ENCODE assay signal across 8 cellular contexts in genomic region chr12:125183187-125184067, GRCh38. TPM values are rescaled to one million over a fixed set of nuclear protein-coding genes. Genes with fewer than 3 reads are reported as not detected.
DNase-seq lines count a peak whose midpoint lies in the region; ATAC-seq lines count a peak whose summit lies in the region.

No MANE protein-coding gene starts in this region.

- no peak overlapping the region for H4K8ac ChIP-seq in mesendoderm (ENCODE audit: low read depth, low read length)

- peak overlapping the region; percentile 42 for H3K56ac ChIP-seq in mesendoderm (ENCODE audit: low read length)

- H3K9ac ChIP-seq in mesendoderm (ENCODE audit: low read length), result no peak overlapping the region

- H3K36me3 ChIP-seq in mesendoderm (ENCODE audit: control insufficient read depth, insufficient read depth, low read length), result no peaks in the 10 kb centered on the region

- no peaks in the 10 kb centered on the region for H3K79me2 ChIP-seq in mesendoderm (ENCODE audit: control insufficient read depth, insufficient read depth, low read length)

- no peak overlapping the region for H2BK15ac ChIP-seq in mesendoderm (replicated peaks; ENCODE audit: low read depth)

- no peak overlapping the region for H2AK5ac ChIP-seq in mesendoderm (ENCODE audit: low read length)

- peak; percentile 64 for ATAC-seq in GM18861 (IDR thresholded peaks at IDR 0.05; ENCODE audit: unreplicated experiment)
- peak; percentile 66 for ATAC-seq in HG03159 (IDR thresholded peaks at IDR 0.05; ENCODE audit: unreplicated experiment)

- H3K4ac ChIP-seq in mesendoderm (ENCODE audit: low read depth, low read length), result no peak overlapping the region

- H2BK5ac ChIP-seq in mesendoderm (ENCODE audit: low read length), result no peak overlapping the region

- H3K4me1 ChIP-seq in mesendoderm (ENCODE audit: control insufficient read depth, low read depth, low read length), result peaks cover 4% of the 10 kb centered on the region

- H3K23ac ChIP-seq in mesendoderm (ENCODE audit: low read length), result no peak overlapping the region

- peak overlapping the region; percentile 21 for H3K4me2 ChIP-seq in mesendoderm (ENCODE audit: low read length)

- H3K79me1 ChIP-seq in mesendoderm (ENCODE audit: low read length), result no peaks in the 10 kb centered on the region

- no peak overlapping the region for H3K4me3 ChIP-seq in mesendoderm (ENCODE audit: low read length)

- no peak overlapping the region for H2BK120ac ChIP-seq in mesendoderm (ENCODE audit: low read depth, low read length)

- DNase-seq in AML-193 (lab: John Stamatoyannopoulos, UW) (peak; percentile 53 to 63), NCI-H510A (lab: John Stamatoyannopoulos, UW) (peak; percentile 58), mesendoderm (peak; percentile 76)
- peak; percentile 69 to 73 for DNase-seq in activated CD4-positive, alpha-beta T cell treated with anti-CD3 and anti-CD28 coated beads, Interleukin-2, amount 50 U/mL, for 4 hours
- peak; percentile 63 for DNase-seq in effector CD4-positive, alpha-beta T cell
- peak; percentile 60 to 62 for DNase-seq in stimulated activated CD8-positive, alpha-beta memory T cell treated with anti-CD3 and anti-CD28 coated beads, Interleukin-15, amount 100 ng/mL, for 48 hours (ENCODE audit: low read depth in 2 of 2)

- H4K5ac ChIP-seq in mesendoderm (ENCODE audit: low read length), result no peak overlapping the region

- no peak overlapping the region for H3K27ac ChIP-seq in mesendoderm (ENCODE audit: low read depth, low read length)

- no CpG with 5 or more reads among the region's 27 CpGs for WGBS in mesendoderm (ENCODE audit: extremely low coverage, insufficient coverage, low lambda C conversion rate)

- H3K27me3 ChIP-seq in mesendoderm (ENCODE audit: insufficient read depth, low read length, poor library complexity), result peaks cover 5% of the 10 kb centered on the region

- H3K18ac ChIP-seq in mesendoderm (ENCODE audit: low read length), result no peak overlapping the region

RNA-seq across cellular contexts. Expression of gene TMEM132B, which starts 2.8 kb away (rescaled TPM):
- polyA plus RNA-seq in mesendoderm (2013, experiment 1 of 2), result 7.3 TPM
- polyA plus RNA-seq in mesendoderm (2013, experiment 2 of 2), result 8.5 TPM
